Comparison of ENCODE assay signal across 1 cellular context in genomic region chr1:31800677-31800967, GRCh38.
TF ChIP-seq lines count a peak whose summit lies in the region.

No MANE protein-coding gene starts in this region.

TF ChIP-seq in IMR-90, 13 proteins besides CTCF, POLR2A, EP300 and RAD21:
- TF ChIP-seq MXI1 (IDR thresholded peaks at IDR 0.05; ENCODE audit: borderline replicate concordance, low read depth, low read length), result no peak
- TF ChIP-seq RCOR1 (IDR thresholded peaks at IDR 0.05; ENCODE audit: insufficient replicate concordance, low read length), result no peak
- TF ChIP-seq BHLHE40 (IDR thresholded peaks at IDR 0.05; ENCODE audit: low read depth, low read length), result no peak
- no peak for TF ChIP-seq CEBPB (IDR thresholded peaks at IDR 0.05; ENCODE audit: low read depth, low read length)
- no peak for TF ChIP-seq SMC3 (IDR thresholded peaks at IDR 0.05; ENCODE audit: low read depth, low read length)
- no peak for TF ChIP-seq ELK1 (IDR thresholded peaks at IDR 0.05; ENCODE audit: borderline replicate concordance, low read depth, low read length)
- no peak for TF ChIP-seq USF2 (IDR thresholded peaks at IDR 0.05; ENCODE audit: low read depth, low read length)
- TF ChIP-seq RFX5 (IDR thresholded peaks at IDR 0.05; ENCODE audit: low read depth, low read length), result no peak
- TF ChIP-seq NFE2L2 (IDR thresholded peaks at IDR 0.05; ENCODE audit: low read depth, low read length), result no peak
- TF ChIP-seq FOS (IDR thresholded peaks at IDR 0.05; ENCODE audit: low read depth, low read length), result no peak
- no peak for TF ChIP-seq MAZ (IDR thresholded peaks at IDR 0.05; ENCODE audit: borderline replicate concordance, low read depth, low read length)
- TF ChIP-seq MAFK (IDR thresholded peaks at IDR 0.05; ENCODE audit: low read depth, low read length), result no peak
- TF ChIP-seq CHD1 (IDR thresholded peaks at IDR 0.05; ENCODE audit: low read depth, low read length), result no peak
